10 cellular contexts compared by ENCODE assay signal in genomic region chr22:19965771-19966709, GRCh38. TPM values are rescaled to one million over a fixed set of nuclear protein-coding genes. Genes with fewer than 3 reads are reported as not detected.
DNase-seq lines count a peak whose midpoint lies in the region; ATAC-seq, FAIRE-seq and TF ChIP-seq lines count a peak whose summit lies in the region.
"Had no signal": no experiment of that assay in that cellular context is flagged by ENCODE, and none has a peak within 500 bp of the region (broad histone marks: within the 10 kb centered on the region; RNA-seq: fewer than 3 reads in every experiment).

No MANE protein-coding gene starts in this region.

- no peaks in the 10 kb centered on the region for H3K9me2 ChIP-seq in Loucy (replicated peaks; ENCODE audit: low read depth, low read length)

- TF ChIP-seq EP300 in GM12878 (IDR thresholded peaks at IDR 0.05; ENCODE audit: borderline replicate concordance in 1 of 2, control insufficient read depth in 1 of 2, low read depth in 2 of 2, low read length in 2 of 2): no peak

- ATAC-seq in GM12878: no peak
- ATAC-seq: activated CD4-positive, CD25-positive, alpha-beta regulatory T cell treated with anti-CD3 and anti-CD28 coated beads, Interleukin-2, amount 50 U/mL, for 24 hours had no signal

- intact Hi-C loops in GM12878 (cut with micrococcal nuclease; ENCODE audit: unreplicated experiment): no loop called here
- intact Hi-C loops in uterus (cut with DNase I; ENCODE audit: low total_unique reads): no loop called here

- H3K36me3 ChIP-seq in Loucy (ENCODE audit: insufficient read depth, low read length) (peaks cover 23% of the 10 kb centered on the region; the same call in 1 of the 2 replicates), GM12878 (ENCODE audit: control insufficient read depth in 2 of 2, insufficient read depth in 2 of 2, low read length in 1 of 2) (peaks cover 2 to 3% of the 10 kb centered on the region in 2 experiments; a peak in 2 of 4 replicates), uterus (no peaks in the 10 kb centered on the region)

- H4K20me1 ChIP-seq in Loucy (ENCODE audit: insufficient read depth, low read length, poor library complexity, severe bottlenecking) (peaks cover 10% of the 10 kb centered on the region), GM12878 (ENCODE audit: control insufficient read depth, insufficient read depth) (no peaks in the 10 kb centered on the region)

- no peaks in the 10 kb centered on the region for H3K27me3 Mint-ChIP-seq in neural crest cell (ENCODE audit: low read depth)

- CTCF ChIA-PET in GM12878 (lab: Yijun Ruan, JAX): interaction anchor here (1.2 kb wide), 1 partner anchor 117 kb away, joined by 3 read pairs; no protein-coding TSS in a partner anchor

- peak overlapping the region; percentile 52 for H3K4me3 Mint-ChIP-seq in neural crest cell

- H3K4me2 ChIP-seq in Loucy (ENCODE audit: low read depth, low read length, poor library complexity, severe bottlenecking): no peak overlapping the region
- no peak overlapping the region for H3K4me2 ChIP-seq in GM12878 (ENCODE audit: control insufficient read depth, insufficient read depth)

- H3K9ac ChIP-seq in Loucy (ENCODE audit: low read depth, low read length, poor library complexity, severe bottlenecking) (no peak overlapping the region), GM12878 (ENCODE audit: control insufficient read depth, insufficient read depth, low read length) (no peak overlapping the region)

- H3K27me3 ChIP-seq in Loucy (ENCODE audit: insufficient read depth, low read length, poor library complexity, severe bottlenecking): no peaks in the 10 kb centered on the region
- H3K27me3 ChIP-seq in GM12878 (replicated peaks in 1 of 2; ENCODE audit: control insufficient read depth in 2 of 2, insufficient read depth in 2 of 2, low read length in 1 of 2): no peaks in the 10 kb centered on the region
- H3K27me3 ChIP-seq in uterus: no peaks in the 10 kb centered on the region

- H3K4me1 Mint-ChIP-seq in neural crest cell: peaks cover 36% of the 10 kb centered on the region

- no peaks in the 10 kb centered on the region for H3K9me3 ChIP-seq in Loucy (ENCODE audit: insufficient read depth, low read depth, low read length)
- no peaks in the 10 kb centered on the region for H3K9me3 ChIP-seq in GM12878 (replicated peaks; ENCODE audit: control insufficient read depth, insufficient read depth, low read length)
- no peaks in the 10 kb centered on the region for H3K9me3 ChIP-seq in uterus

- H3K27ac ChIP-seq in GM12878 (ENCODE audit: control insufficient read depth, insufficient read depth) (no peak overlapping the region), uterus (no peak overlapping the region)

- FAIRE-seq in GM12878 (lab: Jason Lieb, UNC): no peak
- FAIRE-seq: GM19239 had no signal

- POLR2A ChIA-PET in GM12878 (lab: Charles Lee): no interaction called here

- H3K27ac Mint-ChIP-seq in neural crest cell (ENCODE audit: unreplicated experiment): no peak overlapping the region

- in situ Hi-C loops in GM12878 (cut with MboI): no loop called here

- peak; percentile 62 for TF ChIP-seq CTCF in Loucy (conservative IDR thresholded peaks at IDR 0.05; ENCODE audit: low read length)
- peak in 2 of 3 experiments; percentile 27 to 30; a peak in 1 of 6 replicates for TF ChIP-seq CTCF in GM12878 (IDR thresholded peaks at IDR 0.05 in 2 of 3, conservative IDR thresholded peaks at IDR 0.05 in 1 of 3; ENCODE audit: control insufficient read depth in 2 of 3, extremely low read depth in 1 of 3, insufficient read depth in 1 of 3, low read depth in 3 of 3, low read length in 3 of 3)
- TF ChIP-seq CTCF in neural crest cell (conservative IDR thresholded peaks at IDR 0.05): peak; percentile 59
- no peak for TF ChIP-seq CTCF in uterus (IDR thresholded peaks at IDR 0.05)

- peaks cover 7% of the 10 kb centered on the region for H3K36me3 Mint-ChIP-seq in neural crest cell (ENCODE audit: low read depth)

- SMC1A ChIA-PET in GM12878 (lab: Charles Lee; ENCODE audit: uncharacterized antibody, unreplicated experiment): no interaction called here

- no peaks in the 10 kb centered on the region for H3K9me3 Mint-ChIP-seq in neural crest cell

- peak; percentile 14 for DNase-seq in NCI-H1092 treated with DMSO at 0.1 percent for 48 hours (lab: John Stamatoyannopoulos, UW)
- DNase-seq in NCI-H1092 (lab: John Stamatoyannopoulos, UW): no peak
- no peak for DNase-seq in GM12878 (ENCODE audit: low read depth, low spot score)
- DNase-seq in neural crest cell (ENCODE audit: low read depth, low spot score): peak; percentile 51
- no peak for DNase-seq in activated gamma-delta T cell treated with Interleukin-2 at 50 U/mL for 16 hours
- DNase-seq in uterus: no peak
- no peak for DNase-seq in activated CD4-positive, CD25-positive, alpha-beta regulatory T cell (lab: John Stamatoyannopoulos, UW)

- WGBS in GM12878 (ENCODE audit: insufficient coverage, insufficient replicate concordance, low lambda C conversion rate, missing lambda C conversion rate): 76% methylated on average over 9 of the region's 10 CpGs

- no peak for TF ChIP-seq RAD21 in GM12878 (IDR thresholded peaks at IDR 0.05; ENCODE audit: insufficient read depth, low read depth, low read length)

- no peak overlapping the region for H3K4me3 ChIP-seq in Loucy (ENCODE audit: low read length, poor library complexity, severe bottlenecking)
- no peak overlapping the region for H3K4me3 ChIP-seq in GM12878
- no peak overlapping the region for H3K4me3 ChIP-seq in uterus

- H2AFZ ChIP-seq in Loucy (ENCODE audit: low read length): no peak overlapping the region
- no peak overlapping the region for H2AFZ ChIP-seq in GM12878 (ENCODE audit: control insufficient read depth, low read depth, low read length)

- H3F3A ChIP-seq in Loucy (ENCODE audit: low read depth): no peaks in the 10 kb centered on the region

- no peaks in the 10 kb centered on the region for H3K4me1 ChIP-seq in Loucy (ENCODE audit: insufficient read depth, low read length, poor library complexity, severe bottlenecking)
- H3K4me1 ChIP-seq in GM12878 (ENCODE audit: control insufficient read depth, insufficient read depth, low read length): no peaks in the 10 kb centered on the region
- H3K4me1 ChIP-seq in uterus: no peaks in the 10 kb centered on the region

- H3K79me2 ChIP-seq in Loucy (ENCODE audit: insufficient read depth, low read length) (no peaks in the 10 kb centered on the region), GM12878 (ENCODE audit: control insufficient read depth, insufficient read depth, low read length) (no peaks in the 10 kb centered on the region)

- BruUV-seq in GM12878 (replicated peaks; lab: Mats Ljungman, UMichigan): no TSS peak

- no peak for TF ChIP-seq POLR2A in GM12878 (IDR thresholded peaks at IDR 0.05; ENCODE audit: low read depth, low read length)
- no peak for TF ChIP-seq POLR2A in uterus (IDR thresholded peaks at IDR 0.05)

- RAD21 ChIA-PET in GM12878 (lab: Charles Lee; ENCODE audit: unreplicated experiment): no interaction called here

RNA-seq across cellular contexts. Expression of gene TXNRD2, which starts 24.4 kb away (rescaled TPM):
- 34.2 and 45.3 TPM in 2 replicates for total RNA-seq in GM12878 (2013; cell fraction: nucleolus; rRNA removed)
- 13.9 and 16.5 TPM in 2 replicates for total RNA-seq in GM12878 (2014; rRNA removed)
- 10.0 and 11.2 TPM in 2 replicates for total RNA-seq in GM12878 (2014; rRNA removed; fragmentation: Illumina TruSeq; extraction: Trizol)
- 17.7 and 19.4 TPM in 2 replicates for total RNA-seq in GM12878 (2021)
- 7.3 TPM for polyA plus RNA-seq in GM12878 (2011; ENCODE audit: low read depth)
- polyA plus RNA-seq in GM12878 (2011; rRNA removed): 8.6 and 12.4 TPM in 2 replicates
- 15.1 and 16.9 TPM in 2 replicates for polyA plus RNA-seq in GM12878 (2011; cell fraction: cytosol; rRNA removed)
- polyA plus RNA-seq in GM12878 (2011; cell fraction: nucleus; rRNA removed): 24.7 and 26.3 TPM in 2 replicates
- 15.5 and 17.1 TPM in 2 replicates for polyA plus RNA-seq in GM12878 (2012)
- polyA plus RNA-seq in GM12878 (2014; fragmentation: Illumina TruSeq; extraction: Trizol): 7.7 and 8.7 TPM in 2 replicates
- polyA plus RNA-seq in GM12878 (2014; fragmentation: Nextera tagmentation; extraction: Ambion mirVana): 1 to 10 TPM; 1.6 to 1.9 TPM
- 14.1 and 15.4 TPM in 2 replicates for polyA plus RNA-seq in GM12878 (2014; rRNA removed)
- 10 to 100 TPM; 24.3 to 26.0 TPM for polyA plus RNA-seq in GM12878 (2016; fragmentation: Nextera tagmentation; extraction: Ambion mirVana)
- 8.6 and 15.8 TPM in 2 replicates for polyA minus RNA-seq in GM12878 (2011; rRNA and poly(A)+ RNA removed)
- polyA minus RNA-seq in GM12878 (2011; cell fraction: cytosol; rRNA and poly(A)+ RNA removed): 7.1 and 11.1 TPM in 2 replicates
- 7.9 and 14.4 TPM in 2 replicates for polyA minus RNA-seq in GM12878 (2011; cell fraction: nucleus; rRNA and poly(A)+ RNA removed)
- 21.7 and 22.2 TPM in 2 replicates for total RNA-seq in neural crest cell
- 10 to 100 TPM; 14.7 to 48.9 (median 25.6) TPM for total RNA-seq in uterus

RNA-seq across cellular contexts. Expression of gene COMT, which starts 24.5 kb away (rescaled TPM):
- 66.9 and 75.9 TPM in 2 replicates for total RNA-seq in GM12878 (2013; cell fraction: nucleolus; rRNA removed)
- total RNA-seq in GM12878 (2014; rRNA removed): 107 and 112 TPM in 2 replicates
- 26.8 and 33.7 TPM in 2 replicates for total RNA-seq in GM12878 (2014; rRNA removed; fragmentation: Illumina TruSeq; extraction: Trizol)
- 99.7 and 114 TPM in 2 replicates for total RNA-seq in GM12878 (2021)
- 26.9 TPM for polyA plus RNA-seq in GM12878 (2011; ENCODE audit: low read depth)
- 12.4 and 30.7 TPM in 2 replicates for polyA plus RNA-seq in GM12878 (2011; rRNA removed)
- polyA plus RNA-seq in GM12878 (2011; cell fraction: cytosol; rRNA removed): 67.0 and 75.8 TPM in 2 replicates
- 77.9 and 87.9 TPM in 2 replicates for polyA plus RNA-seq in GM12878 (2011; cell fraction: nucleus; rRNA removed)
- polyA plus RNA-seq in GM12878 (2012): 76.9 and 81.1 TPM in 2 replicates
- 4.8 and 26.1 TPM in 2 replicates for polyA plus RNA-seq in GM12878 (2014; fragmentation: Illumina TruSeq; extraction: Trizol)
- polyA plus RNA-seq in GM12878 (2014; fragmentation: Nextera tagmentation; extraction: Ambion mirVana): 10 to 100 TPM in 1 of 2 experiments, 1 to 10 TPM in 1; 4.5 to 16.1 TPM
- polyA plus RNA-seq in GM12878 (2014; rRNA removed): 98.5 and 117 TPM in 2 replicates
- 100 to 1,000 TPM; 142 to 152 TPM for polyA plus RNA-seq in GM12878 (2016; fragmentation: Nextera tagmentation; extraction: Ambion mirVana)
- polyA minus RNA-seq in GM12878 (2011; rRNA and poly(A)+ RNA removed): 18.1 and 31.4 TPM in 2 replicates
- 13.0 and 19.3 TPM in 2 replicates for polyA minus RNA-seq in GM12878 (2011; cell fraction: cytosol; rRNA and poly(A)+ RNA removed)
- polyA minus RNA-seq in GM12878 (2011; cell fraction: nucleus; rRNA and poly(A)+ RNA removed): 11.8 and 20.2 TPM in 2 replicates
- total RNA-seq in neural crest cell: 70.9 and 86.4 TPM in 2 replicates
- 100 to 1,000 TPM in 2 of 4 donors, 10 to 100 TPM in 2; 88.9 to 175 (median 108) TPM for total RNA-seq in uterus

RNA-seq across cellular contexts. Expression of gene ARVCF, which starts 50.6 kb away (rescaled TPM):
- 0.76 and 0.92 TPM in 2 replicates for total RNA-seq in GM12878 (2013; cell fraction: nucleolus; rRNA removed)
- total RNA-seq in GM12878 (2014; rRNA removed) (0.44 and 1.0 TPM in 2 replicates), GM12878 (2014; rRNA removed; fragmentation: Illumina TruSeq; extraction: Trizol) (0.13 and 0.32 TPM in 2 replicates), GM12878 (2021) (1.8 and 1.9 TPM in 2 replicates), neural crest cell (93.5 and 105 TPM in 2 replicates), uterus (10 to 100 TPM in 2 of 4 donors, 1 to 10 TPM in 2; 1.5 to 43.4 (median 16.6) TPM)
- polyA plus RNA-seq in GM12878 (2011; ENCODE audit: low read depth): 0.13 TPM
- polyA plus RNA-seq in GM12878 (2011; rRNA removed) (0.17 and 0.26 TPM in 2 replicates), GM12878 (2014; fragmentation: Illumina TruSeq; extraction: Trizol) (0.13 and 0.21 TPM in 2 replicates), GM12878 (2014; fragmentation: Nextera tagmentation; extraction: Ambion mirVana) (not detected), GM12878 (2014; rRNA removed) (1.00 and 2.6 TPM in 2 replicates), GM12878 (2016; fragmentation: Nextera tagmentation; extraction: Ambion mirVana) (1 to 10 TPM; 1.0 to 1.3 TPM)
- polyA plus RNA-seq in GM12878 (2011; cell fraction: cytosol; rRNA removed): 0.22 and 0.60 TPM in 2 replicates
- polyA plus RNA-seq in GM12878 (2011; cell fraction: nucleus; rRNA removed): 5.6 and 6.7 TPM in 2 replicates
- 1.2 and 3.5 TPM in 2 replicates for polyA plus RNA-seq in GM12878 (2012)
- 0.15 and 0.52 TPM in 2 replicates for polyA minus RNA-seq in GM12878 (2011; rRNA and poly(A)+ RNA removed)
- polyA minus RNA-seq in GM12878 (2011; cell fraction: cytosol; rRNA and poly(A)+ RNA removed): not detected in 2 replicates
- polyA minus RNA-seq in GM12878 (2011; cell fraction: nucleus; rRNA and poly(A)+ RNA removed): 2.0 and 2.1 TPM in 2 replicates

RNA-seq across cellular contexts. Expression of gene TANGO2, which starts 54.9 kb away (rescaled TPM):
- total RNA-seq in GM12878 (2013; cell fraction: nucleolus; rRNA removed): 42.1 and 46.9 TPM in 2 replicates
- total RNA-seq in GM12878 (2014; rRNA removed): 24.2 and 25.6 TPM in 2 replicates
- total RNA-seq in GM12878 (2014; rRNA removed; fragmentation: Illumina TruSeq; extraction: Trizol): 14.2 and 17.5 TPM in 2 replicates
- total RNA-seq in GM12878 (2021): 19.4 and 22.2 TPM in 2 replicates
- 14.8 TPM for polyA plus RNA-seq in GM12878 (2011; ENCODE audit: low read depth)
- 9.7 and 21.0 TPM in 2 replicates for polyA plus RNA-seq in GM12878 (2011; rRNA removed)
- polyA plus RNA-seq in GM12878 (2011; cell fraction: cytosol; rRNA removed): 27.8 and 38.8 TPM in 2 replicates
- polyA plus RNA-seq in GM12878 (2011; cell fraction: nucleus; rRNA removed): 28.8 and 31.0 TPM in 2 replicates
- polyA plus RNA-seq in GM12878 (2012): 14.9 and 15.9 TPM in 2 replicates
- polyA plus RNA-seq in GM12878 (2014; fragmentation: Illumina TruSeq; extraction: Trizol): 11.6 and 19.8 TPM in 2 replicates
- polyA plus RNA-seq in GM12878 (2014; fragmentation: Nextera tagmentation; extraction: Ambion mirVana): 1 to 10 TPM; 4.0 to 5.0 TPM
- polyA plus RNA-seq in GM12878 (2014; rRNA removed): 23.1 and 26.7 TPM in 2 replicates
- polyA plus RNA-seq in GM12878 (2016; fragmentation: Nextera tagmentation; extraction: Ambion mirVana): 10 to 100 TPM; 20.8 to 24.8 TPM
- polyA minus RNA-seq in GM12878 (2011; rRNA and poly(A)+ RNA removed): 40.0 and 50.8 TPM in 2 replicates
- 9.4 and 9.5 TPM in 2 replicates for polyA minus RNA-seq in GM12878 (2011; cell fraction: cytosol; rRNA and poly(A)+ RNA removed)
- 7.4 and 13.3 TPM in 2 replicates for polyA minus RNA-seq in GM12878 (2011; cell fraction: nucleus; rRNA and poly(A)+ RNA removed)
- total RNA-seq in neural crest cell: 12.8 and 13.4 TPM in 2 replicates
- total RNA-seq in uterus: 10 to 100 TPM in 2 of 4 donors, 1 to 10 TPM in 2; 2.8 to 25.1 (median 13.3) TPM

Comparison
In these comparisons a context has a peak if more than half of its experiments do, and no peak if none do; other contexts are left out.
1. DNase-seq: peak in NCI-H1092 treated with DMSO at 0.1 percent for 48 hours (single experiment) and neural crest cell (single experiment); none in NCI-H1092 (single experiment), GM12878 (single experiment), activated gamma-delta T cell treated with Interleukin-2 at 50 U/mL for 16 hours (single experiment), uterus (0 of 2) and activated CD4-positive, CD25-positive, alpha-beta regulatory T cell (0 of 4).
2. CTCF ChIP-seq: peak in Loucy (single experiment), GM12878 (2 of 3) and neural crest cell (single experiment); none in uterus (0 of 4).